8 cellular contexts compared by ENCODE assay signal in the genomic region with DNA sequence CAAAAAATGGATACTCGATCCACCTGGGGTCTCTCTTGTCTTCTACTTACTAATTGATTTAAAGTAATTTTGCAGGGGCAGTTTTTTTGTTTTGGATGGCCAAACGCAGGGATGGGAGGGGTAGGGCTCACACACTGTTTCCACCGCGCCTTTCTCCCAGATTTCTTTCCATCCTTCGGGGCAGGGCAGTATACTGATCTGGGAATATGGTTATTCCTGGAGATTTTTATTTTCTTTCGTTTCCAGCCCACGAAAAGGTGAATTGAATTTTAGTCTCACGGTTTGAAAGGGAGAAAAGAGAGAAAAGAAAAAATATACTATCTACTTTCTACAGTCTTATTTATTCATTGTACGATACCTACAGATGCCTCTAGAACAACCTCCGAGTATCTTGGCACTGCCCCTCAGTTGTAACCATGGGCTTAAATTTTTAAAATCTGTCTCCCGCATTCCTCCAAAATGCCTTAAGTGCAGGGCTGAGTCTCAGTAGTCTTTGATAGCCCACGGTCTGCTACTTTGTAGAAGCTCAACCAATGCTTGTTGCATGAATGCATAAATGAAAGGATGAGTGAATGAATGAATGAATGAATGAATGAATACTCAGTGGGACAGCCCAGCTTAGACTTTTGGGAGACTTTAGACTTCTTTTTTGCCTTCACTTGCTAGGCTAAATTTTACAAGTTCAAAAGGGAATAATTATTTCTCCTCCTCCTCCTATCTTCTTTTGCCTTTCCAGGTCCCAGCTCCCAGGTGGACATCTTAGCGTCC. TPM values are rescaled to one million over a fixed set of nuclear protein-coding genes. Genes with fewer than 3 reads are reported as not detected.
A peak's percentile ranks its signal among the peaks of the same experiment; 100 is the strongest.
DNase-seq lines count a peak whose midpoint lies in the region; ATAC-seq and TF ChIP-seq lines count a peak whose summit lies in the region.

No MANE protein-coding gene starts in this region.

- H3K27ac Mint-ChIP-seq in glutamatergic neuron (ENCODE audit: unreplicated experiment) = peak overlapping the region; percentile 52
- peak overlapping the region; percentile 96 for H3K27ac Mint-ChIP-seq in stimulated activated effector memory CD8-positive, alpha-beta T cell treated with anti-CD3 and anti-CD28 coated beads, Interleukin-12 subunit alpha, Interleukin-12 subunit beta, amount 100 ng/mL, for 72 hours

- H3K27me3 Mint-ChIP-seq in glutamatergic neuron (ENCODE audit: unreplicated experiment) = peaks cover 31% of the 10 kb centered on the region

- no peaks in the 10 kb centered on the region for H3K36me3 Mint-ChIP-seq in glutamatergic neuron (ENCODE audit: unreplicated experiment)
- H3K36me3 Mint-ChIP-seq in stimulated activated effector memory CD8-positive, alpha-beta T cell treated with anti-CD3 and anti-CD28 coated beads, Interleukin-12 subunit alpha, Interleukin-12 subunit beta, amount 100 ng/mL, for 72 hours = peaks cover 39% of the 10 kb centered on the region

- peak; percentile 14 for ATAC-seq in SK-N-SH treated with all-trans-retinoic acid at 6 μM for 48 hours
- no peak for ATAC-seq in stimulated activated effector memory CD8-positive, alpha-beta T cell treated with anti-CD3 and anti-CD28 coated beads, Interleukin-12 subunit alpha, Interleukin-12 subunit beta, amount 100 ng/mL, for 72 hours
- ATAC-seq in HG03520 (IDR thresholded peaks at IDR 0.05; ENCODE audit: unreplicated experiment) = no peak

- DNase-seq in NCI-H748 (lab: John Stamatoyannopoulos, UW; ENCODE audit: unreplicated experiment) = peak; percentile 59
- no peak for DNase-seq in NCI-H748 treated with DMSO at 0.1 percent for 48 hours (lab: John Stamatoyannopoulos, UW)
- DNase-seq in glutamatergic neuron = no peak
- DNase-seq in stimulated activated effector memory CD8-positive, alpha-beta T cell treated with anti-CD3 and anti-CD28 coated beads, Interleukin-12 subunit alpha, Interleukin-12 subunit beta, amount 100 ng/mL, for 72 hours (ENCODE audit: low spot score in 2 of 2) = peak in 1 of 2 donors; percentile 54
- DNase-seq in NCI-H2081 (lab: John Stamatoyannopoulos, UW) = no peak
- DNase-seq in NCI-H526 treated with DMSO at 0.1 percent for 48 hours (lab: John Stamatoyannopoulos, UW) = no peak

- H3K4me3 Mint-ChIP-seq in glutamatergic neuron (ENCODE audit: unreplicated experiment) = peak overlapping the region; percentile 91
- H3K4me3 Mint-ChIP-seq in stimulated activated effector memory CD8-positive, alpha-beta T cell treated with anti-CD3 and anti-CD28 coated beads, Interleukin-12 subunit alpha, Interleukin-12 subunit beta, amount 100 ng/mL, for 72 hours = peak overlapping the region; percentile 86

- H3K4me1 Mint-ChIP-seq in glutamatergic neuron (ENCODE audit: low read depth, unreplicated experiment) = peaks cover 5% of the 10 kb centered on the region
- H3K4me1 Mint-ChIP-seq in stimulated activated effector memory CD8-positive, alpha-beta T cell treated with anti-CD3 and anti-CD28 coated beads, Interleukin-12 subunit alpha, Interleukin-12 subunit beta, amount 100 ng/mL, for 72 hours = peaks cover 51% of the 10 kb centered on the region

- TF ChIP-seq CTCF in glutamatergic neuron (IDR thresholded peaks at IDR 0.05; ENCODE audit: partially characterized antibody, unreplicated experiment) = no peak

- peaks cover 35% of the 10 kb centered on the region for H3K9me3 Mint-ChIP-seq in glutamatergic neuron (ENCODE audit: unreplicated experiment)
- no peaks in the 10 kb centered on the region for H3K9me3 Mint-ChIP-seq in stimulated activated effector memory CD8-positive, alpha-beta T cell treated with anti-CD3 and anti-CD28 coated beads, Interleukin-12 subunit alpha, Interleukin-12 subunit beta, amount 100 ng/mL, for 72 hours

TF ChIP-seq in SK-N-SH treated with all-trans-retinoic acid at 6 μM for 48 hours, 23 proteins besides CTCF, POLR2A, EP300 and RAD21:
- TF ChIP-seq ZNF565 (CRISPR knock-in tag; conservative IDR thresholded peaks at IDR 0.05; ENCODE audit: low read depth) (no peak), OSR1 (CRISPR knock-in tag; IDR thresholded peaks at IDR 0.05) (no peak), PATZ1 (CRISPR knock-in tag; IDR thresholded peaks at IDR 0.05; ENCODE audit: borderline replicate concordance) (no peak), CSRNP3 (CRISPR knock-in tag; IDR thresholded peaks at IDR 0.05) (no peak), ZNF70 (CRISPR knock-in tag; IDR thresholded peaks at IDR 0.05) (no peak), RARB (CRISPR knock-in tag; IDR thresholded peaks at IDR 0.05) (no peak)

RNA-seq across cellular contexts. Expression of gene TRIM27, which starts 18.1 kb away (rescaled TPM):
- 65.2 TPM for total RNA-seq in glutamatergic neuron (ENCODE audit: unreplicated experiment)
